7 cellular contexts compared by ENCODE assay signal in the genomic region with DNA sequence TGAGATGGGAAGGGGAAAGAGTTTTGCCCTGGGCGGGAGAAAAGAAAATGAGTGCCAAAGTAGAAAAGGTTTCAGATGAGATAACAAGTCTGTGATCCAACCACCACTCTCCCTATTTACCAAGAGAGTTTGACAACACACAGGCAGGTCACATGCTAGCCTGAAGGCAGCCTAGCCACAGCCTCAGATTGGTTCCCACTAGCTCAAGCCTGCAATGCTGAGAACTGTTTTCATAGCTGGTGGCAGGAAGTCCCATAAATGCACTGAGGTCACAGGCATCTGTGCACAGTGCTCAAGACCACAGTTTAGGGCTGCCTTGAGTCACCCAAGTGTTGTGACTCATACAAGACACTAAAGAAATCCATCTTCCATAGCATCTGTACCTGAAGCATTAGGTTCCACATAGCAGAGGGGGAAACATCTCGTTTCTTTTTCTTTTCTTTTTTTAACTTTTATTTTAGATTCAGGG. TPM values are rescaled to one million over a fixed set of nuclear protein-coding genes. Genes with fewer than 3 reads are reported as not detected.
DNase-seq lines count a peak whose midpoint lies in the region; ATAC-seq, FAIRE-seq and TF ChIP-seq lines count a peak whose summit lies in the region.

No MANE protein-coding gene starts in this region.

- intact Hi-C loops in heart right ventricle (cut with DNase I), result no loop called here
- intact Hi-C loops in kidney (cut with DNase I), result no loop called here

- peaks cover 13% of the 10 kb centered on the region for H3K9me3 Mint-ChIP-seq in activated naive CD4-positive, alpha-beta T cell treated with anti-CD3 and anti-CD28 coated beads, Interleukin-2, amount 10 ng/mL, durations not matched to agents 7 days and 5 days

- no peaks in the 10 kb centered on the region for H3K4me1 ChIP-seq in heart right ventricle
- no peaks in the 10 kb centered on the region for H3K4me1 ChIP-seq in kidney (ENCODE audit: control insufficient read depth in 1 of 2, insufficient read depth in 1 of 2, low read depth in 1 of 2, low read length in 2 of 2)

- H3K27me3 ChIP-seq in heart right ventricle, result peaks cover 0 to 69% (median 40%) of the 10 kb centered on the region in 7 donors

- peak overlapping the region; percentile 76 for H3K27ac Mint-ChIP-seq in activated naive CD4-positive, alpha-beta T cell treated with anti-CD3 and anti-CD28 coated beads, Interleukin-2, amount 10 ng/mL, durations not matched to agents 7 days and 5 days

- peaks cover 18% of the 10 kb centered on the region for H3K4me1 Mint-ChIP-seq in activated naive CD4-positive, alpha-beta T cell treated with anti-CD3 and anti-CD28 coated beads, Interleukin-2, amount 10 ng/mL, durations not matched to agents 7 days and 5 days

- H3K27ac ChIP-seq in heart right ventricle, result peak overlapping the region in 1 of 10 donors; percentile 40
- H3K27ac ChIP-seq in kidney (ENCODE audit: low read depth in 2 of 2, low read length in 2 of 2), result peak overlapping the region in 1 of 2 donors; percentile 7

- H3K36me3 ChIP-seq in heart right ventricle (no peaks in the 10 kb centered on the region), kidney (ENCODE audit: control insufficient read depth in 1 of 2, insufficient read depth in 2 of 2, low read length in 2 of 2) (no peaks in the 10 kb centered on the region)

- TF ChIP-seq CTCF in heart right ventricle (IDR thresholded peaks at IDR 0.05) (no peak), D721Med (IDR thresholded peaks at IDR 0.05; ENCODE audit: insufficient read depth, missing control alignments) (no peak), kidney (IDR thresholded peaks at IDR 0.05; ENCODE audit: borderline replicate concordance, extremely low read depth, insufficient read depth) (no peak)

- ATAC-seq in GM21515 (IDR thresholded peaks at IDR 0.05; ENCODE audit: unreplicated experiment), result peak; percentile 83
- no peak for ATAC-seq in heart right ventricle

- no peak overlapping the region for H3K9ac ChIP-seq in kidney (ENCODE audit: low read length in 2 of 2)

- H3K4me3 Mint-ChIP-seq in activated naive CD4-positive, alpha-beta T cell treated with anti-CD3 and anti-CD28 coated beads, Interleukin-2, amount 10 ng/mL, durations not matched to agents 7 days and 5 days, result no peak overlapping the region

- DNase-seq in M059J (ENCODE audit: low read depth), result peak; percentile 94
- peak; percentile 74 for DNase-seq in activated naive CD4-positive, alpha-beta T cell treated with anti-CD3 and anti-CD28 coated beads, Interleukin-2, amount 10 ng/mL, durations not matched to agents 7 days and 5 days
- peak; percentile 28 to 40 for DNase-seq in stimulated activated CD8-positive, alpha-beta memory T cell treated with anti-CD3 and anti-CD28 coated beads, Interleukin-2, amount 100 ng/mL, for 1 hour (ENCODE audit: low read depth in 2 of 2)
- no peak for DNase-seq in heart right ventricle
- DNase-seq in D721Med (ENCODE audit: insufficient read length, low spot score), result no peak
- no peak for DNase-seq in kidney

- H3K4me3 ChIP-seq in heart right ventricle, result no peak overlapping the region
- H3K4me3 ChIP-seq in kidney (ENCODE audit: low read length in 2 of 2), result no peak overlapping the region

- CTCF ChIA-PET in activated naive CD4-positive, alpha-beta T cell treated with anti-CD3 and anti-CD28 coated beads, Interleukin-2, amount 10 ng/mL, durations not matched to agents 7 days and 5 days (lab: Charles Lee), result interaction anchor here (0.9 to 1.7 kb wide), 5 partner anchors 10 to 124 kb away, joined by 3 to 8 read pairs (median 3); a partner anchor contains a TSS

- WGBS in heart right ventricle, 2 donors, result 57 to 62% methylated on average over 2 of the region's 2 CpGs

- FAIRE-seq in D721Med (lab: Jason Lieb, UNC) (no peak), kidney (lab: Jason Lieb, UNC) (no peak)

- peaks cover 0 to 14% (median 0%) of the 10 kb centered on the region in 11 donors for H3K9me3 ChIP-seq in heart right ventricle
- H3K9me3 ChIP-seq in kidney (ENCODE audit: control insufficient read depth in 1 of 2, low read length in 2 of 2), result no peaks in the 10 kb centered on the region

- H3K36me3 Mint-ChIP-seq in activated naive CD4-positive, alpha-beta T cell treated with anti-CD3 and anti-CD28 coated beads, Interleukin-2, amount 10 ng/mL, durations not matched to agents 7 days and 5 days, result no peaks in the 10 kb centered on the region

- peaks cover 32% of the 10 kb centered on the region for H3K27me3 Mint-ChIP-seq in activated naive CD4-positive, alpha-beta T cell treated with anti-CD3 and anti-CD28 coated beads, Interleukin-2, amount 10 ng/mL, durations not matched to agents 7 days and 5 days

RNA-seq across cellular contexts. Expression of a gene that starts 18.5 kb away (rescaled TPM):
- total RNA-seq in M059J (2014; rRNA removed; shearing (Covaris generic)), result 133 and 146 TPM in 2 replicates
- total RNA-seq in heart right ventricle (10 to 100 TPM; 46.6 to 61.2 (median 51.7) TPM), kidney (60.5 TPM)
- polyA plus RNA-seq in heart right ventricle (100 to 1,000 TPM in 1 of 2 donors, 10 to 100 TPM in 1; 49.4 to 108 TPM), kidney (ENCODE audit: insufficient read depth, low read depth, low replicate concordance) (87.9 TPM)

Comparison
In these comparisons a context has a peak if more than half of its experiments do, and no peak if none do; other contexts are left out.
1. DNase-seq: peak in M059J (single experiment), activated naive CD4-positive, alpha-beta T cell treated with anti-CD3 and anti-CD28 coated beads, Interleukin-2, amount 10 ng/mL, durations not matched to agents 7 days and 5 days (single experiment) and stimulated activated CD8-positive, alpha-beta memory T cell treated with anti-CD3 and anti-CD28 coated beads, Interleukin-2, amount 100 ng/mL, for 1 hour (2 of 2); none in heart right ventricle (0 of 2), D721Med (single experiment) and kidney (single experiment).